ENCODE assay signal across 15 cellular contexts in genomic region chr6:71822626-71823025, GRCh38.
A peak's percentile ranks its signal among the peaks of the same experiment; 100 is the strongest.
DNase-seq lines count a peak whose midpoint lies in the region; ATAC-seq and TF ChIP-seq lines count a peak whose summit lies in the region.
"Had no signal": no experiment of that assay in that cellular context is flagged by ENCODE, and none has a peak within 500 bp of the region (broad histone marks: within the 10 kb centered on the region; RNA-seq: fewer than 3 reads in every experiment).

No MANE protein-coding gene starts in this region.

- H3K36me3 ChIP-seq in A673 (ENCODE audit: insufficient read depth, low read length, poor library complexity, severe bottlenecking): no peaks in the 10 kb centered on the region
- H3K36me3 ChIP-seq: BLaER1 treated with 17β-estradiol and CSF1 and Interleukin-3, amounts not matched to agents 10 nM and 100 nM had no signal

- H3K27ac ChIP-seq in A673 (ENCODE audit: low read depth, low read length, poor library complexity, severe bottlenecking): no peak overlapping the region

- H3K27me3 ChIP-seq in A673 (replicated peaks; ENCODE audit: insufficient read depth, low read depth, low read length, poor library complexity): no peaks in the 10 kb centered on the region
- H3K27me3 ChIP-seq: BLaER1 treated with 17β-estradiol and CSF1 and Interleukin-3, amounts not matched to agents 10 nM and 100 nM had no signal

- BruUV-seq in A673 (replicated peaks; lab: Mats Ljungman, UMichigan): no TSS peak

- H3K9me3 ChIP-seq in A673 (ENCODE audit: low read depth, low read length, poor library complexity, severe bottlenecking): no peaks in the 10 kb centered on the region

- DNase-seq in A673 (ENCODE audit: low spot score): peak; percentile 5
- DNase-seq in GM04503 (ENCODE audit: low read depth): peak; percentile 7
- DNase-seq in RKO (ENCODE audit: low spot score): peak; percentile 10
- peak; percentile 9 for DNase-seq in myocyte (ENCODE audit: low read depth)
- DNase-seq in HUDEP-2 (lab: John Stamatoyannopoulos, UW; ENCODE audit: unreplicated experiment in 76 of 76): no peak
- no peak for DNase-seq in GM19240 (ENCODE audit: insufficient read length, low spot score)
- DNase-seq: CD4-positive, CD25-positive, alpha-beta regulatory T cell; DMS79 treated with DMSO at 0.1 percent for 48 hours; EL; GDM1; H7; Kasumi-1; KBM-7 had no signal

- no peak for ATAC-seq in HG02642 (IDR thresholded peaks at IDR 0.05; ENCODE audit: poor library complexity, unreplicated experiment)

- no peaks in the 10 kb centered on the region for H3K4me1 ChIP-seq in A673 (ENCODE audit: insufficient read depth, low read length, poor library complexity, severe bottlenecking)
- H3K4me1 ChIP-seq: BLaER1 treated with 17β-estradiol and CSF1 and Interleukin-3, amounts not matched to agents 10 nM and 100 nM had no signal

- intact Hi-C loops in A673 (cut with micrococcal nuclease; ENCODE audit: unreplicated experiment): no loop called here

- H3K4me3 ChIP-seq in A673 (ENCODE audit: low read depth, low read length, poor library complexity, severe bottlenecking): no peak overlapping the region
- H3K4me3 ChIP-seq: BLaER1 treated with 17β-estradiol and CSF1 and Interleukin-3, amounts not matched to agents 10 nM and 100 nM had no signal

- no peak for TF ChIP-seq CTCF in A673 (conservative IDR thresholded peaks at IDR 0.05; ENCODE audit: low read depth, low read length)

- POLR2A ChIA-PET in A673 (lab: Charles Lee; ENCODE audit: low non-redundant PET): no interaction called here

- CTCF ChIA-PET in A673 (lab: Charles Lee): no interaction called here

Comparison
In these comparisons a context has a peak if more than half of its experiments do, and no peak if none do; other contexts are left out.
1. DNase-seq: peak in A673 (single experiment), GM04503 (single experiment), RKO (single experiment) and myocyte (single experiment); none in HUDEP-2 (0 of 76) and GM19240 (single experiment).